17 cellular contexts compared by ENCODE assay signal in the genomic region with DNA sequence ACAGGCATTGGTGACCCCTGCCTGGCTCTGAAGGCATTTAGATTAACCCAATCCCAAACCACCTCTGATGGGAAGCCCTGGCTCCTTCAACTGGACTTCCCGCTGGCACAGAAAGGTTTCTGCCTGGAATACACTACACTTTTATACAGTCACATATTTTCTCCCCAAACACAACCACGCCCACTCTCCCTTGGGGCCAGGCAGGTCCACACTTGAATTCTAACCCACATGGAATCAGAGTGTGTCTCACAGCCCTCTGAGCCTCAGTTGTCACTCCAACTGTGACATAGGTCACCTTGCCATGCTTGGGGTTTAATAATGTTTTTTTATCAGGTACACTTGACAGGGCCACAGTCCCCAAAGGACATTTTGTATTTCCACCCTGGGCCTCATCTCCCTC.
"Had no signal": no experiment of that assay in that cellular context is flagged by ENCODE, and none has a peak within 500 bp of the region (broad histone marks: within the 10 kb centered on the region; RNA-seq: fewer than 3 reads in every experiment).

No MANE protein-coding gene starts in this region.

- H3K27me3 ChIP-seq: brain microvascular endothelial cell, tibial nerve had no signal

- DNase-seq: activated CD4-positive, alpha-beta T cell treated with anti-CD3 and anti-CD28 coated beads for 48 hours; activated CD8-positive, alpha-beta memory T cell treated with anti-CD3 and anti-CD28 coated beads, Interleukin-2, amount 50 U/mL, for 4 hours; activated CD8-positive, alpha-beta T cell treated with anti-CD3 and anti-CD28 coated beads, Interleukin-2, amount 10 ng/mL, durations not matched to agents 7 days and 5 days; activated effector memory CD4-positive, alpha-beta T cell treated with anti-CD3 and anti-CD28 coated beads, Interleukin-2, amount 50 U/mL, for 16 hours; activated T-cell treated with anti-CD3 and anti-CD28 coated beads, Interleukin-2, amount 50 U/mL, for 48 hours; brain microvascular endothelial cell; cortex of kidney; effector CD4-positive, alpha-beta T cell; hippocampal formation; kidney; left lung; naive thymus-derived CD8-positive, alpha-beta T cell; retina; T-helper 17 cell had no signal

- H3K4me1 ChIP-seq: left lung, parathyroid adenoma had no signal

- H3K27ac ChIP-seq: brain microvascular endothelial cell, left lung, parathyroid adenoma, tibial nerve had no signal

- ATAC-seq: activated CD8-positive, alpha-beta T cell treated with anti-CD3 and anti-CD28 coated beads, Interleukin-2, amount 10 ng/mL, durations not matched to agents 7 days and 5 days; left lung; naive thymus-derived CD8-positive, alpha-beta T cell; stimulated activated effector memory CD8-positive, alpha-beta T cell treated with anti-CD3 and anti-CD28 coated beads, Interleukin-12 subunit alpha, Interleukin-12 subunit beta, amount 100 ng/mL, for 72 hours; T-helper 17 cell had no signal
